ENCODE assay signal across 19 cellular contexts in genomic region chr19:33486936-33487793, GRCh38. TPM values are rescaled to one million over a fixed set of nuclear protein-coding genes. Genes with fewer than 3 reads are reported as not detected.
A peak's percentile ranks its signal among the peaks of the same experiment; 100 is the strongest.
DNase-seq lines count a peak whose midpoint lies in the region; ATAC-seq, FAIRE-seq and TF ChIP-seq lines count a peak whose summit lies in the region.
"Had no signal": no experiment of that assay in that cellular context is flagged by ENCODE, and none has a peak within 500 bp of the region (broad histone marks: within the 10 kb centered on the region; RNA-seq: fewer than 3 reads in every experiment).

No MANE protein-coding gene starts in this region.

- no peak for TF ChIP-seq POLR2A in body of pancreas (IDR thresholded peaks at IDR 0.05)

- H3K4me1 ChIP-seq in body of pancreas: no peaks in the 10 kb centered on the region

- 84 to 92% methylated on average over 22 to 23 of the region's 23 CpGs for WGBS in body of pancreas, 2 donors

- DNase-seq in Ammon's horn (ENCODE audit: low spot score) (peak; percentile 59), NCI-H1694 (lab: John Stamatoyannopoulos, UW) (peak; percentile 73), cardiac septum (ENCODE audit: low spot score) (peak; percentile 71), posterior cingulate gyrus (peak in 6 of 10 donors; percentile 38 to 90 (median 69)), HK-2 (ENCODE audit: unreplicated experiment) (no peak), frontal cortex (ENCODE audit: low spot score in 2 of 2) (no peak), body of pancreas (no peak)
- DNase-seq in activated naive CD4-positive, alpha-beta T cell treated with anti-CD3 and anti-CD28 coated beads, Interleukin-2, amount 50 U/mL, for 16 hours: no peak
- DNase-seq: activated CD4-positive, alpha-beta T cell treated with anti-CD3 and anti-CD28 coated beads for 4 hours; central memory CD4-positive, alpha-beta T cell; effector memory CD4-positive, alpha-beta T cell; GOT3; kidney glomerular epithelial cell; NCI-H1436; NCI-H446; T1000 had no signal

- no peaks in the 10 kb centered on the region for H3K9me3 ChIP-seq in body of pancreas

- no peak overlapping the region for H3K27ac ChIP-seq in body of pancreas
- H3K27ac ChIP-seq: thoracic aorta had no signal

- ATAC-seq in body of pancreas: no peak
- ATAC-seq: activated naive CD4-positive, alpha-beta T cell treated with anti-CD3 and anti-CD28 coated beads, Interleukin-2, amount 50 U/mL, for 72 hours had no signal

- FAIRE-seq in frontal cortex (lab: Jason Lieb, UNC): no peak
- FAIRE-seq: D721Med had no signal

- H3K36me3 ChIP-seq in body of pancreas (replicated peaks in 1 of 2; ENCODE audit: insufficient read depth in 1 of 2, low read depth in 2 of 2): no peaks in the 10 kb centered on the region
- H3K36me3 ChIP-seq: thoracic aorta had no signal

- no peak overlapping the region for H3K4me3 ChIP-seq in body of pancreas
- H3K4me3 ChIP-seq: thoracic aorta had no signal

- TF ChIP-seq CTCF in body of pancreas (IDR thresholded peaks at IDR 0.05): no peak

- H3K27me3 ChIP-seq in body of pancreas: no peaks in the 10 kb centered on the region

- intact Hi-C loops in cardiac septum (cut with DNase I): no loop called here
- intact Hi-C loops in posterior cingulate gyrus (cut with DNase I): no loop called here
- intact Hi-C loops in body of pancreas (cut with DNase I): no loop called here

RNA-seq across cellular contexts. Expression of gene PEPD, which starts 34.4 kb away (rescaled TPM):
- 30.1 TPM for total RNA-seq in cardiac septum
- 28.1 TPM for total RNA-seq in frontal cortex
- total RNA-seq in body of pancreas: 10 to 100 TPM; 33.2 to 54.7 TPM

Comparison
In these comparisons a context has a peak if more than half of its experiments do, and no peak if none do; other contexts are left out.
1. DNase-seq: peak in Ammon's horn (single experiment), NCI-H1694 (single experiment), cardiac septum (single experiment) and posterior cingulate gyrus (6 of 10); none in activated naive CD4-positive, alpha-beta T cell treated with anti-CD3 and anti-CD28 coated beads, Interleukin-2, amount 50 U/mL, for 16 hours (single experiment), HK-2 (single experiment), frontal cortex (0 of 2) and body of pancreas (0 of 4).